24 cellular contexts compared by ENCODE assay signal in genomic region chr6:43717822-43718221, GRCh38. TPM values are rescaled to one million over a fixed set of nuclear protein-coding genes. Genes with fewer than 3 reads are reported as not detected.
DNase-seq lines count a peak whose midpoint lies in the region; ATAC-seq and TF ChIP-seq lines count a peak whose summit lies in the region.
"Had no signal": no experiment of that assay in that cellular context is flagged by ENCODE, and none has a peak within 500 bp of the region (broad histone marks: within the 10 kb centered on the region; RNA-seq: fewer than 3 reads in every experiment).

No MANE protein-coding gene starts in this region.

- BruUV-seq in A673 (replicated peaks; lab: Mats Ljungman, UMichigan), result no TSS peak

- H3K36me3 ChIP-seq in heart right ventricle, result no peaks in the 10 kb centered on the region
- no peaks in the 10 kb centered on the region for H3K36me3 ChIP-seq in parathyroid adenoma (ENCODE audit: control insufficient read depth, insufficient read depth, low read length)
- no peaks in the 10 kb centered on the region for H3K36me3 ChIP-seq in upper lobe of right lung
- H3K36me3 ChIP-seq in CD4-positive, alpha-beta memory T cell (ENCODE audit: insufficient read depth, low read length), result no peaks in the 10 kb centered on the region
- H3K36me3 ChIP-seq in A673 (ENCODE audit: insufficient read depth, low read length, poor library complexity, severe bottlenecking), result no peaks in the 10 kb centered on the region
- H3K36me3 ChIP-seq: neutrophil had no signal

- peak; percentile 30 to 93 (median 86) for ATAC-seq in heart right ventricle
- ATAC-seq in upper lobe of right lung, result peak; percentile 50
- ATAC-seq in HG03571 (IDR thresholded peaks at IDR 0.05; ENCODE audit: unreplicated experiment), result no peak

- H2AFZ ChIP-seq in parathyroid adenoma, result no peak overlapping the region

- H3K4me2 ChIP-seq in parathyroid adenoma (ENCODE audit: low read length), result no peak overlapping the region
- H3K4me2 ChIP-seq: KMS-11 had no signal

- DNase-seq in coronary artery (ENCODE audit: low spot score), result peak; percentile 82
- DNase-seq in heart right ventricle, result peak; percentile 77 to 87
- peak; percentile 67 for DNase-seq in upper lobe of right lung
- DNase-seq in CD4-positive, alpha-beta memory T cell, result no peak
- DNase-seq in A673 (ENCODE audit: low spot score), result no peak
- no peak for DNase-seq in inferior parietal cortex (ENCODE audit: extremely low spot score)
- DNase-seq: activated CD4-positive, alpha-beta T cell treated with anti-CD3 and anti-CD28 coated beads, Interleukin-2, amount 50 U/mL, for 1 hour; activated CD8-positive, alpha-beta memory T cell treated with anti-CD3 and anti-CD28 coated beads, Interleukin-2, amount 50 U/mL, for 4 hours; activated naive CD8-positive, alpha-beta T cell treated with anti-CD3 and anti-CD28 coated beads, Interleukin-2, amount 10 ng/mL, durations not matched to agents 7 days and 5 days; CD8-positive, alpha-beta memory T cell; DMS53; GF-D8; HCEC 1CT; immature natural killer cell; MV-4-11; NCI-H1694 treated with DMSO at 0.1 percent for 48 hours; NCI-H2171 treated with DMSO at 0.1 percent for 48 hours; NCI-H526; substantia nigra had no signal

- no peak overlapping the region for H3K4me3 ChIP-seq in coronary artery
- no peak overlapping the region for H3K4me3 ChIP-seq in heart right ventricle
- no peak overlapping the region for H3K4me3 ChIP-seq in parathyroid adenoma (ENCODE audit: low read depth, low read length)
- no peak overlapping the region for H3K4me3 ChIP-seq in upper lobe of right lung
- no peak overlapping the region for H3K4me3 ChIP-seq in CD4-positive, alpha-beta memory T cell (ENCODE audit: low read length in 2 of 2)
- no peak overlapping the region for H3K4me3 ChIP-seq in A673 (ENCODE audit: low read depth, low read length, poor library complexity, severe bottlenecking)

- intact Hi-C loops in heart right ventricle (cut with DNase I), result loop anchor here in 3 of 10 donors (5.0 kb wide), 3 partner anchors 36 to 54 kb away; partner anchors contain the start of gene VEGFA (in 1 of the 3)
- intact Hi-C loops in upper lobe of right lung (cut with DNase I), result no loop called here
- intact Hi-C loops in CD4-positive, alpha-beta memory T cell (cut with micrococcal nuclease), result no loop called here
- intact Hi-C loops in A673 (cut with micrococcal nuclease; ENCODE audit: unreplicated experiment), result no loop called here

- WGBS in heart right ventricle, 2 donors, result 49 to 54% methylated on average over 12 of the region's 12 CpGs

- peaks cover 2 to 7% of the 10 kb centered on the region in 2 donors for H3K27me3 Mint-ChIP-seq in CD4-positive, alpha-beta memory T cell

- CTCF ChIA-PET in CD4-positive, alpha-beta memory T cell (lab: Charles Lee; ENCODE audit: partially characterized antibody), result interaction anchor here (1.5 kb wide), 1 partner anchor 51 kb away, joined by 4 read pairs; no protein-coding TSS in a partner anchor
- CTCF ChIA-PET in A673 (lab: Charles Lee), result interaction anchor here (0.5 kb wide), 1 partner anchor 519 kb away, joined by 4 read pairs; no protein-coding TSS in a partner anchor

- H3K9me3 ChIP-seq in heart right ventricle (no peaks in the 10 kb centered on the region), parathyroid adenoma (ENCODE audit: control insufficient read depth, low read length) (no peaks in the 10 kb centered on the region), upper lobe of right lung (no peaks in the 10 kb centered on the region), A673 (ENCODE audit: low read depth, low read length, poor library complexity, severe bottlenecking) (no peaks in the 10 kb centered on the region)
- no peaks in the 10 kb centered on the region for H3K9me3 ChIP-seq in CD4-positive, alpha-beta memory T cell (ENCODE audit: control insufficient read depth in 1 of 2, low read length in 2 of 2)
- H3K9me3 ChIP-seq: neutrophil had no signal

- H3K4me1 ChIP-seq in heart right ventricle (peaks cover 4 to 56% (median 41%) of the 10 kb centered on the region in 9 donors), parathyroid adenoma (peaks cover 5% of the 10 kb centered on the region), upper lobe of right lung (peaks cover 14% of the 10 kb centered on the region), A673 (ENCODE audit: insufficient read depth, low read length, poor library complexity, severe bottlenecking) (peaks cover 37% of the 10 kb centered on the region)
- H3K4me1 ChIP-seq in CD4-positive, alpha-beta memory T cell (ENCODE audit: insufficient read depth, low read length), result no peaks in the 10 kb centered on the region

- H3K27me3 ChIP-seq in heart right ventricle, result no peaks in the 10 kb centered on the region
- no peaks in the 10 kb centered on the region for H3K27me3 ChIP-seq in parathyroid adenoma (ENCODE audit: control insufficient read depth, insufficient read depth, low read length)
- H3K27me3 ChIP-seq in upper lobe of right lung, result no peaks in the 10 kb centered on the region
- no peaks in the 10 kb centered on the region for H3K27me3 ChIP-seq in CD4-positive, alpha-beta memory T cell (ENCODE audit: insufficient read depth, low read length)
- H3K27me3 ChIP-seq in A673 (replicated peaks; ENCODE audit: insufficient read depth, low read depth, low read length, poor library complexity), result no peaks in the 10 kb centered on the region

- no peaks in the 10 kb centered on the region for H3K79me2 ChIP-seq in parathyroid adenoma

- H3K4me3 Mint-ChIP-seq in CD4-positive, alpha-beta memory T cell, result no peak overlapping the region
- H3K4me3 Mint-ChIP-seq: activated naive CD8-positive, alpha-beta T cell treated with anti-CD3 and anti-CD28 coated beads, Interleukin-2, amount 10 ng/mL, durations not matched to agents 7 days and 5 days; CD8-positive, alpha-beta memory T cell; immature natural killer cell had no signal

- no peaks in the 10 kb centered on the region for H3K9me3 Mint-ChIP-seq in CD4-positive, alpha-beta memory T cell
- H3K9me3 Mint-ChIP-seq: activated naive CD8-positive, alpha-beta T cell treated with anti-CD3 and anti-CD28 coated beads, Interleukin-2, amount 10 ng/mL, durations not matched to agents 7 days and 5 days; activated T-helper 2 cell treated with anti-CD3 and anti-CD28 coated beads, Interferon-gamma antibody, Interleukin-2, Interleukin-4, amounts not matched to agents 10 μg/mL and 5 μg/mL and 100 μg/mL, durations not matched to agents 14 hours and 24 hours and 36 hours; CD8-positive, alpha-beta memory T cell; immature natural killer cell had no signal

- no peak for TF ChIP-seq CTCF in coronary artery (IDR thresholded peaks at IDR 0.05)
- TF ChIP-seq CTCF in heart right ventricle (IDR thresholded peaks at IDR 0.05), result no peak
- no peak for TF ChIP-seq CTCF in parathyroid adenoma (IDR thresholded peaks at IDR 0.05)
- TF ChIP-seq CTCF in upper lobe of right lung (IDR thresholded peaks at IDR 0.05), result no peak
- no peak for TF ChIP-seq CTCF in A673 (conservative IDR thresholded peaks at IDR 0.05; ENCODE audit: low read depth, low read length)

- no peak overlapping the region for H3K9ac ChIP-seq in parathyroid adenoma
- H3K9ac ChIP-seq: KMS-11 had no signal

- H3K27ac ChIP-seq in coronary artery (peak overlapping the region in 1 of 2 donors; percentile 64), heart right ventricle (peak overlapping the region; percentile 31 to 92 (median 82)), parathyroid adenoma (peak overlapping the region; percentile 47), upper lobe of right lung (no peak overlapping the region), A673 (ENCODE audit: low read depth, low read length, poor library complexity, severe bottlenecking) (no peak overlapping the region)
- H3K27ac ChIP-seq in CD4-positive, alpha-beta memory T cell (ENCODE audit: low read depth, low read length), result no peak overlapping the region
- H3K27ac ChIP-seq: KMS-11, neutrophil had no signal

- no peak overlapping the region for H3K27ac Mint-ChIP-seq in CD4-positive, alpha-beta memory T cell
- H3K27ac Mint-ChIP-seq: activated naive CD8-positive, alpha-beta T cell treated with anti-CD3 and anti-CD28 coated beads, Interleukin-2, amount 10 ng/mL, durations not matched to agents 7 days and 5 days; activated T-helper 2 cell treated with anti-CD3 and anti-CD28 coated beads, Interferon-gamma antibody, Interleukin-2, Interleukin-4, amounts not matched to agents 10 μg/mL and 5 μg/mL and 100 μg/mL, durations not matched to agents 14 hours and 24 hours and 36 hours; immature natural killer cell had no signal

- H3K4me1 Mint-ChIP-seq in CD4-positive, alpha-beta memory T cell, result peaks cover 0 to 1% (median 0%) of the 10 kb centered on the region in 4 donors
- H3K4me1 Mint-ChIP-seq: activated naive CD8-positive, alpha-beta T cell treated with anti-CD3 and anti-CD28 coated beads, Interleukin-2, amount 10 ng/mL, durations not matched to agents 7 days and 5 days; CD8-positive, alpha-beta memory T cell; immature natural killer cell had no signal

- H3K36me3 Mint-ChIP-seq in CD4-positive, alpha-beta memory T cell, result no peaks in the 10 kb centered on the region
- H3K36me3 Mint-ChIP-seq: activated naive CD8-positive, alpha-beta T cell treated with anti-CD3 and anti-CD28 coated beads, Interleukin-2, amount 10 ng/mL, durations not matched to agents 7 days and 5 days; CD8-positive, alpha-beta memory T cell; immature natural killer cell had no signal

- POLR2A ChIA-PET in CD4-positive, alpha-beta memory T cell (lab: Charles Lee; ENCODE audit: partially characterized antibody), result no interaction called here
- POLR2A ChIA-PET in A673 (lab: Charles Lee; ENCODE audit: low non-redundant PET), result no interaction called here

RNA-seq across cellular contexts. Expression of gene MRPS18A, which starts 30.2 kb away (rescaled TPM):
- total RNA-seq in heart right ventricle (10 to 100 TPM; 36.0 to 52.9 (median 40.6) TPM), upper lobe of right lung (28.1 TPM), A673 (2021) (64.6 and 69.1 TPM in 2 replicates)
- 100 to 1,000 TPM in 1 of 2 donors, 10 to 100 TPM in 1; 30.4 to 103 TPM for polyA plus RNA-seq in heart right ventricle
- 10 to 100 TPM; 31.3 to 32.4 TPM for total RNA-seq in CD4-positive, alpha-beta memory T cell
- polyA plus RNA-seq in CD4-positive, alpha-beta memory T cell, result 10 to 100 TPM; 62.6 to 86.1 TPM

RNA-seq across cellular contexts. Expression of gene VEGFA, which starts 52.2 kb away (rescaled TPM):
- total RNA-seq in heart right ventricle (100 to 1,000 TPM; 163 to 456 (median 216) TPM), upper lobe of right lung (231 TPM), A673 (2021) (116 and 144 TPM in 2 replicates)
- polyA plus RNA-seq in heart right ventricle, result 100 to 1,000 TPM; 133 to 396 TPM
- total RNA-seq in CD4-positive, alpha-beta memory T cell, result 1 to 10 TPM in 1 of 2 experiments, under 1 TPM in 1; 0.29 to 1.1 TPM
- polyA plus RNA-seq in CD4-positive, alpha-beta memory T cell, result not detected
- polyA plus RNA-seq: CD8-positive, alpha-beta memory T cell had no signal

Comparison
In these comparisons a context has a peak if more than half of its experiments do, and no peak if none do; other contexts are left out.
1. DNase-seq: peak in coronary artery (single experiment), heart right ventricle (2 of 2) and upper lobe of right lung (single experiment); none in CD4-positive, alpha-beta memory T cell (0 of 5), A673 (single experiment) and inferior parietal cortex (single experiment).
2. H3K27ac ChIP-seq: peak in heart right ventricle (10 of 10) and parathyroid adenoma (single experiment); none in upper lobe of right lung (single experiment), CD4-positive, alpha-beta memory T cell (single experiment) and A673 (single experiment).
3. RNA of gene VEGFA, which starts 52.2 kb away (total RNA-seq): 231 TPM in upper lobe of right lung (single experiment), 163 to 456 TPM in heart right ventricle and 116 to 144 TPM in A673; 0.29 to 1.1 TPM in CD4-positive, alpha-beta memory T cell; every median in the first group is over 10 times any median in the second.